In the genomic region with DNA sequence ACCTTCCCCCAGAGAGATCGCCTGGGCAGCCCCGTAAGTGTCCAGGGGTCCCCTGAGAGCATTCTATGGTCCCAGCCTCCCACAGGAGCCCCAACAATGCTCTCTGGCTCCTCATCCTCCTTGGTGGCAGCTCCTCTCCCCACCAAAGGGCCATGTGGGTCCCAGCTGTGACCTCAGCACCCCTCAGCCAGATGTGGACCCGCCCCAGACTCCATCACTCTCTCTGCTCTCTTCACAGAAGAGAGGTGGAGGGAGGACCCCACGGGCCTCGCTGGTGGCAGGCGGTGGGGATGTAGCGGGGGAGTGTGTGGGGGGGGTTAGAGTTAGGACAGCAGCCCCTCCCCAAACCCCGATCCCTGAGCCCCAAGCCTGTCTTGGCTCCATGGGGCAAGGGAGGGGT, we compare ENCODE assay signal across 1 cellular context.
TF ChIP-seq lines count a peak whose summit lies in the region.

No MANE protein-coding gene starts in this region.

TF ChIP-seq in SK-N-SH treated with all-trans-retinoic acid at 6 μM for 48 hours, 23 proteins besides CTCF, POLR2A, EP300 and RAD21 (continued from another document):
- TF ChIP-seq, protein P1, sequence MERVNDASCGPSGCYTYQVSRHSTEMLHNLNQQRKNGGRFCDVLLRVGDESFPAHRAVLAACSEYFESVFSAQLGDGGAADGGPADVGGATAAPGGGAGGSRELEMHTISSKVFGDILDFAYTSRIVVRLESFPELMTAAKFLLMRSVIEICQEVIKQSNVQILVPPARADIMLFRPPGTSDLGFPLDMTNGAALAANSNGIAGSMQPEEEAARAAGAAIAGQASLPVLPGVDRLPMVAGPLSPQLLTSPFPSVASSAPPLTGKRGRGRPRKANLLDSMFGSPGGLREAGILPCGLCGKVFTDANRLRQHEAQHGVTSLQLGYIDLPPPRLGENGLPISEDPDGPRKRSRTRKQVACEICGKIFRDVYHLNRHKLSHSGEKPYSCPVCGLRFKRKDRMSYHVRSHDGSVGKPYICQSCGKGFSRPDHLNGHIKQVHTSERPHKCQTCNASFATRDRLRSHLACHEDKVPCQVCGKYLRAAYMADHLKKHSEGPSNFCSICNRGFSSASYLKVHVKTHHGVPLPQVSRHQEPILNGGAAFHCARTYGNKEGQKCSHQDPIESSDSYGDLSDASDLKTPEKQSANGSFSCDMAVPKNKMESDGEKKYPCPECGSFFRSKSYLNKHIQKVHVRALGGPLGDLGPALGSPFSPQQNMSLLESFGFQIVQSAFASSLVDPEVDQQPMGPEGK (CRISPR knock-in tag; IDR thresholded peaks at IDR 0.05; ENCODE audit: borderline replicate concordance): no peak
- TF ChIP-seq RARB (CRISPR knock-in tag; IDR thresholded peaks at IDR 0.05) (no peak), ZNF8 (CRISPR knock-in tag; IDR thresholded peaks at IDR 0.05) (no peak), ZC3H10 (CRISPR knock-in tag; IDR thresholded peaks at IDR 0.05) (no peak), ISL1 (CRISPR knock-in tag; IDR thresholded peaks at IDR 0.05) (no peak), ZNF565 (CRISPR knock-in tag; conservative IDR thresholded peaks at IDR 0.05; ENCODE audit: low read depth) (no peak), ESRRG (CRISPR knock-in tag; IDR thresholded peaks at IDR 0.05) (no peak), OSR1 (CRISPR knock-in tag; IDR thresholded peaks at IDR 0.05) (no peak), TOX (CRISPR knock-in tag; IDR thresholded peaks at IDR 0.05; ENCODE audit: borderline replicate concordance) (no peak)
- TF ChIP-seq, protein P2, sequence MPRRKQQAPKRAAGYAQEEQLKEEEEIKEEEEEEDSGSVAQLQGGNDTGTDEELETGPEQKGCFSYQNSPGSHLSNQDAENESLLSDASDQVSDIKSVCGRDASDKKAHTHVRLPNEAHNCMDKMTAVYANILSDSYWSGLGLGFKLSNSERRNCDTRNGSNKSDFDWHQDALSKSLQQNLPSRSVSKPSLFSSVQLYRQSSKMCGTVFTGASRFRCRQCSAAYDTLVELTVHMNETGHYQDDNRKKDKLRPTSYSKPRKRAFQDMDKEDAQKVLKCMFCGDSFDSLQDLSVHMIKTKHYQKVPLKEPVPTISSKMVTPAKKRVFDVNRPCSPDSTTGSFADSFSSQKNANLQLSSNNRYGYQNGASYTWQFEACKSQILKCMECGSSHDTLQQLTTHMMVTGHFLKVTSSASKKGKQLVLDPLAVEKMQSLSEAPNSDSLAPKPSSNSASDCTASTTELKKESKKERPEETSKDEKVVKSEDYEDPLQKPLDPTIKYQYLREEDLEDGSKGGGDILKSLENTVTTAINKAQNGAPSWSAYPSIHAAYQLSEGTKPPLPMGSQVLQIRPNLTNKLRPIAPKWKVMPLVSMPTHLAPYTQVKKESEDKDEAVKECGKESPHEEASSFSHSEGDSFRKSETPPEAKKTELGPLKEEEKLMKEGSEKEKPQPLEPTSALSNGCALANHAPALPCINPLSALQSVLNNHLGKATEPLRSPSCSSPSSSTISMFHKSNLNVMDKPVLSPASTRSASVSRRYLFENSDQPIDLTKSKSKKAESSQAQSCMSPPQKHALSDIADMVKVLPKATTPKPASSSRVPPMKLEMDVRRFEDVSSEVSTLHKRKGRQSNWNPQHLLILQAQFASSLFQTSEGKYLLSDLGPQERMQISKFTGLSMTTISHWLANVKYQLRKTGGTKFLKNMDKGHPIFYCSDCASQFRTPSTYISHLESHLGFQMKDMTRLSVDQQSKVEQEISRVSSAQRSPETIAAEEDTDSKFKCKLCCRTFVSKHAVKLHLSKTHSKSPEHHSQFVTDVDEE (CRISPR knock-in tag; IDR thresholded peaks at IDR 0.05): no peak
- TF ChIP-seq, protein P3, sequence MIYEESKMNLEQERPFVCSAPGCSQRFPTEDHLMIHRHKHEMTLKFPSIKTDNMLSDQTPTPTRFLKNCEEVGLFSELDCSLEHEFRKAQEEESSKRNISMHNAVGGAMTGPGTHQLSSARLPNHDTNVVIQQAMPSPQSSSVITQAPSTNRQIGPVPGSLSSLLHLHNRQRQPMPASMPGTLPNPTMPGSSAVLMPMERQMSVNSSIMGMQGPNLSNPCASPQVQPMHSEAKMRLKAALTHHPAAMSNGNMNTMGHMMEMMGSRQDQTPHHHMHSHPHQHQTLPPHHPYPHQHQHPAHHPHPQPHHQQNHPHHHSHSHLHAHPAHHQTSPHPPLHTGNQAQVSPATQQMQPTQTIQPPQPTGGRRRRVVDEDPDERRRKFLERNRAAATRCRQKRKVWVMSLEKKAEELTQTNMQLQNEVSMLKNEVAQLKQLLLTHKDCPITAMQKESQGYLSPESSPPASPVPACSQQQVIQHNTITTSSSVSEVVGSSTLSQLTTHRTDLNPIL (CRISPR knock-in tag; IDR thresholded peaks at IDR 0.05; ENCODE audit: low read depth): no peak
